Comparison of ENCODE assay signal across 8 cellular contexts in the genomic region with DNA sequence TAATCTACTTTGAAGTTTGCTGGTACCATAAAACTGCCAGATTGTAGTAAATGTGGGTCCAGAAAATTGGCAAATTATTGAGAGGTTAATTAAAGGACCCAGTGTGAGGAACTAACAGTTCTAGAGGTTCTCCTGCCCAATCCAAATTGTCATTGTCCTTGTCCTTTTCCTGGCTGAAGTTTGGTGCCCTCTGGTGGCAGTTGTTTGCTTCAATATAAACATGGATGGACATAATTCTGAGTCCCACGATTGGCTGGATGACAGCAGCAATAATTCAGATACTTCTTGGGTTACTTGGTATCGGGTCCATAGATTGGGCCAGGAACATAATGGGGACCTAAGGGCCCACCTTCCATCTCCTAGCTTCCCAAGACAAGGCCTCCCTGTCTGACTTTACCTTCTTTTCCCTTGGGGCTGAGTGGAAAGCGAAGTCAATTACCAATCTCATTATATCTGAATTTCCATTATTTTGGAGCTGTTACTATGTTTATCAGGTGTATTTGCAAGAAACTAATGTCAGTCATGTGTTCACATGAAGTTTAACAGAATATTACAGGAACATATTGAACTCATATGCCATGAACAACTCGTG. TPM values are rescaled to one million over a fixed set of nuclear protein-coding genes. Genes with fewer than 3 reads are reported as not detected.
A peak's percentile ranks its signal among the peaks of the same experiment; 100 is the strongest.
DNase-seq lines count a peak whose midpoint lies in the region; ATAC-seq and TF ChIP-seq lines count a peak whose summit lies in the region.

No MANE protein-coding gene starts in this region.

- POLR2A ChIA-PET in WTC11 (lab: Charles Lee) = no interaction called here

- no peak overlapping the region for H3K4me3 Mint-ChIP-seq in WTC11

- no peaks in the 10 kb centered on the region for H3K9me3 Mint-ChIP-seq in WTC11

- no peaks in the 10 kb centered on the region for H3K4me1 ChIP-seq in right lobe of liver

- peak; percentile 52 for TF ChIP-seq CTCF in WTC11 (IDR thresholded peaks at IDR 0.05)
- peak; percentile 55 to 78 (median 69) for TF ChIP-seq CTCF in right lobe of liver (IDR thresholded peaks at IDR 0.05)

- H3K27me3 Mint-ChIP-seq in WTC11 (ENCODE audit: low read depth) = no peaks in the 10 kb centered on the region

- TF ChIP-seq POLR2A in right lobe of liver (IDR thresholded peaks at IDR 0.05) = no peak

- CTCF ChIA-PET in WTC11 (lab: Charles Lee) = interaction anchor here (0.7 to 1.3 kb wide), 2 partner anchors 263 to 426 kb away, joined by 3 to 4 read pairs; no protein-coding TSS in a partner anchor

- no peak for DNase-seq in Right ventricle myocardium superior
- DNase-seq in cardiac septum (ENCODE audit: low spot score) = no peak
- DNase-seq in NCI-H2196 treated with DMSO at 0.1 percent for 48 hours (lab: John Stamatoyannopoulos, UW; ENCODE audit: unreplicated experiment) = peak; percentile 57
- DNase-seq in WTC11 (ENCODE audit: low spot score) = peak; percentile 55
- DNase-seq in cerebellum (ENCODE audit: low spot score) = peak; percentile 50
- DNase-seq in right lobe of liver = peak in 2 of 3 donors; percentile 41 to 59
- peak; percentile 82 for DNase-seq in stimulated activated CD8-positive, alpha-beta memory T cell treated with anti-CD3 and anti-CD28 coated beads, Interleukin-4, amount 100 ng/mL, for 48 hours

- H3K27ac Mint-ChIP-seq in WTC11 = no peak overlapping the region

- no peaks in the 10 kb centered on the region for H3K9me3 ChIP-seq in right lobe of liver

- no peak overlapping the region for H3K4me3 ChIP-seq in right lobe of liver

- ATAC-seq in Right ventricle myocardium superior (ENCODE audit: poor library complexity) = peak; percentile 66
- no peak for ATAC-seq in WTC11
- ATAC-seq in right lobe of liver = peak; percentile 70 to 78 (median 75)
- no peak for ATAC-seq in GM21576 (IDR thresholded peaks at IDR 0.05; ENCODE audit: unreplicated experiment)

- intact Hi-C loops in Right ventricle myocardium superior (cut with DNase I) (loop anchor here (10.0 kb wide), 1 partner anchor 124 kb away; no protein-coding TSS in a partner anchor), cardiac septum (cut with DNase I) (no loop called here), right lobe of liver (cut with DNase I) (no loop called here)

- H3K27me3 ChIP-seq in right lobe of liver = no peaks in the 10 kb centered on the region

- H3K36me3 ChIP-seq in right lobe of liver = peaks cover 5 to 67% (median 20%) of the 10 kb centered on the region in 4 donors

- H3K27ac ChIP-seq in right lobe of liver = no peak overlapping the region

- 56% methylated on average over 4 of the region's 4 CpGs for WGBS in right lobe of liver (ENCODE audit: insufficient coverage, low coverage, low lambda C conversion rate, missing lambda C conversion rate)

- H3K36me3 Mint-ChIP-seq in WTC11 = peaks cover 71% of the 10 kb centered on the region

- peaks cover 22% of the 10 kb centered on the region for H3K4me1 Mint-ChIP-seq in WTC11

TF ChIP-seq in WTC11, 78 proteins besides CTCF, POLR2A, EP300 and RAD21:
- no peak for TF ChIP-seq MAX (CRISPR knock-in tag; IDR thresholded peaks at IDR 0.05)
- TF ChIP-seq FOXK1 (CRISPR knock-in tag; IDR thresholded peaks at IDR 0.05) = 0 out of 2 replicates have a peak, but pooled peaks have one; percentile 43

RNA-seq across cellular contexts. Expression of gene GARRE1, which starts 33.8 kb away (rescaled TPM):
- total RNA-seq in Right ventricle myocardium superior = 15.3 TPM
- total RNA-seq in cardiac septum = 26.7 TPM
- total RNA-seq in WTC11 (2021) = 16.7 to 20.8 TPM (median 19.8 TPM) in 3 replicates
- total RNA-seq in cerebellum = 21.2 TPM
- 10 to 100 TPM in 2 of 6 experiments, 1 to 10 TPM in 4; 8.1 to 19.4 (median 9.5) TPM for total RNA-seq in right lobe of liver

RNA-seq across cellular contexts. Expression of gene LSM14A, which starts 48.3 kb away (rescaled TPM):
- total RNA-seq in Right ventricle myocardium superior = 69.2 TPM
- total RNA-seq in cardiac septum = 69.5 TPM
- 161 to 178 TPM (median 173 TPM) in 3 replicates for total RNA-seq in WTC11 (2021)
- 108 TPM for total RNA-seq in cerebellum
- total RNA-seq in right lobe of liver = 10 to 100 TPM; 32.1 to 61.9 (median 50.4) TPM

Comparison
In these comparisons a context has a peak if more than half of its experiments do, and no peak if none do; other contexts are left out.
1. ATAC-seq: peak in Right ventricle myocardium superior (single experiment) and right lobe of liver (4 of 4); none in WTC11 (single experiment) and GM21576 (single experiment).
2. DNase-seq: peak in NCI-H2196 treated with DMSO at 0.1 percent for 48 hours (single experiment), WTC11 (single experiment), cerebellum (single experiment), right lobe of liver (2 of 3) and stimulated activated CD8-positive, alpha-beta memory T cell treated with anti-CD3 and anti-CD28 coated beads, Interleukin-4, amount 100 ng/mL, for 48 hours (single experiment); none in Right ventricle myocardium superior (single experiment) and cardiac septum (single experiment).